In the genomic region with DNA sequence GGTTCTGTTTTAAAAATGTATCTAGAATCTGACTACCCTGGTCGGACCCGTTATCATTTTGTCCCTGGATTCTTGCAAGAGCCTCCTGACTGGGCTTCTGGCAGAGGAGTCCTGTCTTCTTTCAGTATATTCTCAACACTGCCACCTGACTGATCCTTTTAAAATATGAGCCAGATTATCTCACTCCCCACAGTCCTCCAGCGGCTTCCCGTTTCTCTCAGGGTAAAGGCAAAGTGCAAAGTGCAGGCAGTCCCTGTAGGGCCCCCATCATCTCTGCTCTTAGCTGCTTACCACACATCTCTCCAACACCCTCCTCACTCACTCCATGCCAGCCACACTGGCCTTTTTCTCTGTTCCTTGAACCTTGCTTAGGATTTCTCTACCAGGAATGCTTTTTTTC, we compare ENCODE assay signal across 8 cellular contexts. TPM values are rescaled to one million over a fixed set of nuclear protein-coding genes. Genes with fewer than 3 reads are reported as not detected.
DNase-seq lines count a peak whose midpoint lies in the region; ATAC-seq and TF ChIP-seq lines count a peak whose summit lies in the region.

No MANE protein-coding gene starts in this region.

- H3K27ac ChIP-seq in left lung, result peak overlapping the region; percentile 42 to 61
- peak overlapping the region; percentile 75 for H3K27ac ChIP-seq in thymus (ENCODE audit: low read depth)

- WGBS in thymus, result 16% methylated on average over 4 of the region's 4 CpGs

- H3K4me3 ChIP-seq in left lung (no peak overlapping the region), thymus (ENCODE audit: low read length) (no peak overlapping the region)

- peaks cover 62% of the 10 kb centered on the region for H3K4me1 Mint-ChIP-seq in T-helper 2 cell treated with Interferon-gamma antibody and Interleukin-4, amounts not matched to agents 5 μg/mL and 100 μg/mL, for 36 hours (ENCODE audit: low read depth)

- no peaks in the 10 kb centered on the region for H3K27me3 Mint-ChIP-seq in T-helper 2 cell treated with Interferon-gamma antibody and Interleukin-4, amounts not matched to agents 5 μg/mL and 100 μg/mL, for 36 hours (ENCODE audit: low read depth)

- H3K27ac Mint-ChIP-seq in T-helper 2 cell treated with Interferon-gamma antibody and Interleukin-4, amounts not matched to agents 5 μg/mL and 100 μg/mL, for 36 hours, result peak overlapping the region; percentile 33

- H3K27me3 ChIP-seq in left lung (no peaks in the 10 kb centered on the region), thymus (ENCODE audit: control insufficient read depth, insufficient read depth) (no peaks in the 10 kb centered on the region)

- DNase-seq in T-helper 2 cell treated with Interferon-gamma antibody and Interleukin-4, amounts not matched to agents 5 μg/mL and 100 μg/mL, for 36 hours (ENCODE audit: low spot score), result no peak
- no peak for DNase-seq in T-helper 2 cell
- DNase-seq in amniotic epithelial cell (ENCODE audit: low read depth), result peak; percentile 87
- no peak for DNase-seq in left lung
- DNase-seq in KG1 (lab: John Stamatoyannopoulos, UW), result no peak

- H3K36me3 Mint-ChIP-seq in T-helper 2 cell treated with Interferon-gamma antibody and Interleukin-4, amounts not matched to agents 5 μg/mL and 100 μg/mL, for 36 hours (ENCODE audit: low read depth), result peaks cover 62% of the 10 kb centered on the region

- no peaks in the 10 kb centered on the region for H3K36me3 ChIP-seq in left lung
- H3K36me3 ChIP-seq in thymus (ENCODE audit: control insufficient read depth, insufficient read depth), result no peaks in the 10 kb centered on the region

- intact Hi-C loops in left lung (cut with DNase I), result no loop called here

- no peaks in the 10 kb centered on the region for H3K9me3 ChIP-seq in left lung
- H3K9me3 ChIP-seq in thymus (ENCODE audit: control insufficient read depth), result no peaks in the 10 kb centered on the region

- ATAC-seq in left lung (peak; percentile 34), GM19328 (IDR thresholded peaks at IDR 0.05; ENCODE audit: unreplicated experiment) (no peak), GM21526 (IDR thresholded peaks at IDR 0.05; ENCODE audit: low FRiP score, unreplicated experiment) (no peak)

- TF ChIP-seq CTCF in left lung (IDR thresholded peaks at IDR 0.05), result no peak

- peaks cover 32 to 62% of the 10 kb centered on the region in 2 donors for H3K4me1 ChIP-seq in left lung
- H3K4me1 ChIP-seq in thymus (ENCODE audit: control insufficient read depth, insufficient read depth, low read length), result peaks cover 26% of the 10 kb centered on the region

- H3K4me3 Mint-ChIP-seq in T-helper 2 cell treated with Interferon-gamma antibody and Interleukin-4, amounts not matched to agents 5 μg/mL and 100 μg/mL, for 36 hours, result no peak overlapping the region

- H3K9me3 Mint-ChIP-seq in T-helper 2 cell treated with Interferon-gamma antibody and Interleukin-4, amounts not matched to agents 5 μg/mL and 100 μg/mL, for 36 hours, result peaks cover 9% of the 10 kb centered on the region

RNA-seq across cellular contexts. Expression of gene CRTC3, which starts 28.5 kb away (rescaled TPM):
- 10 to 100 TPM; 33.0 to 36.4 TPM for total RNA-seq in left lung
- polyA plus RNA-seq in thymus, result 17.9 TPM
